In the genomic region with DNA sequence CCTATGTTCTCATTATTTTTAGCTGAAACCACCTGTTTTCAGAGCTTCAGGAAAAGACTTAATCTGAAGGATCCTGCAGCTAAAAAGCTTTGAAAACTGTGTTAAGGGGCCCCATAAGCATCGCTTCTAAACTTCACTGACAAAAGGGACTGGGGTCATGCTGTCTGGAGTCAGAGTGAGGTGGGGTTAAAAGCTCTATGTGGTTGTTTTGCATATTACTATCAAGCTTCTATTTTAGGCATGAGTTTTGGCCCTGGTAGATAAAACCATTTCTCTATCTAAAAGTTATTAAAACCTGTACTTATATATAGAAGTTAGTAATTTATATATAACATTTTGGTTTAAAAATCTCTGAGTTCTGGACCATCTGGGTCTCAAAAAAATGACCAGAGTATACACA, we compare ENCODE assay signal across 23 cellular contexts.
"Had no signal": no experiment of that assay in that cellular context is flagged by ENCODE, and none has a peak within 500 bp of the region (broad histone marks: within the 10 kb centered on the region; RNA-seq: fewer than 3 reads in every experiment).

No MANE protein-coding gene starts in this region.

- H3K4me2 ChIP-seq: SK-N-SH had no signal

- DNase-seq: activated CD4-positive, alpha-beta T cell treated with anti-CD3 and anti-CD28 coated beads for 36 hours; activated CD4-positive, alpha-beta T cell treated with anti-CD3 and anti-CD28 coated beads, Interleukin-2, amount 50 U/mL, for 1 hour; activated CD8-positive, alpha-beta memory T cell treated with anti-CD3 and anti-CD28 coated beads, Interleukin-2, amount 50 U/mL, for 4 hours; activated CD8-positive, alpha-beta T cell treated with anti-CD3 and anti-CD28 coated beads for 36 hours; activated naive CD8-positive, alpha-beta T cell treated with anti-CD3 and anti-CD28 coated beads for 36 hours; brain microvascular endothelial cell; cerebellar nuclear complex; NCI-H1092; NCI-H1417; NCI-H1930; NCI-H2107; NCI-H345; NCI-H510A; NCI-H526 treated with DMSO at 0.1 percent for 48 hours; NCI-H82; NK-92 treated with Interleukin-12 subunit alpha and Interleukin-12 subunit beta, amount 100 ng/mL, for 24 hours; Peyer's patch; Right ventricle myocardium superior; SJCRH30; SK-N-SH; T-helper 1 cell; WERI-Rb-1 had no signal

- H3K9me2 ChIP-seq: SK-N-SH had no signal

- H3K4me3 ChIP-seq: Peyer's patch, SJCRH30 had no signal

- ATAC-seq: activated CD4-positive, alpha-beta T cell treated with anti-CD3 and anti-CD28 coated beads for 36 hours; activated CD8-positive, alpha-beta T cell treated with anti-CD3 and anti-CD28 coated beads for 36 hours had no signal

- H3K27me3 Mint-ChIP-seq: activated CD4-positive, alpha-beta T cell treated with anti-CD3 and anti-CD28 coated beads for 36 hours; activated CD8-positive, alpha-beta T cell treated with anti-CD3 and anti-CD28 coated beads for 36 hours; activated naive CD8-positive, alpha-beta T cell treated with anti-CD3 and anti-CD28 coated beads for 36 hours had no signal

- H3K27ac Mint-ChIP-seq: activated CD4-positive, alpha-beta T cell treated with anti-CD3 and anti-CD28 coated beads for 36 hours; activated CD8-positive, alpha-beta T cell treated with anti-CD3 and anti-CD28 coated beads for 36 hours; activated naive CD8-positive, alpha-beta T cell treated with anti-CD3 and anti-CD28 coated beads for 36 hours had no signal

- H3K9me3 Mint-ChIP-seq: activated CD8-positive, alpha-beta T cell treated with anti-CD3 and anti-CD28 coated beads for 36 hours had no signal

- H3K27ac ChIP-seq: brain microvascular endothelial cell, Peyer's patch, RWPE1, SJCRH30, WERI-Rb-1 had no signal

- H3K9ac ChIP-seq: SK-N-SH had no signal

- H3K27me3 ChIP-seq: brain microvascular endothelial cell, Peyer's patch, SJCRH30 had no signal

- H3K4me3 Mint-ChIP-seq: activated CD4-positive, alpha-beta T cell treated with anti-CD3 and anti-CD28 coated beads for 36 hours; activated CD8-positive, alpha-beta T cell treated with anti-CD3 and anti-CD28 coated beads for 36 hours; activated naive CD8-positive, alpha-beta T cell treated with anti-CD3 and anti-CD28 coated beads for 36 hours had no signal

- H3K9me3 ChIP-seq: Peyer's patch, SJCRH30, SK-N-SH had no signal

- H3K4me1 Mint-ChIP-seq: activated naive CD8-positive, alpha-beta T cell treated with anti-CD3 and anti-CD28 coated beads for 36 hours had no signal
